ENCODE assay signal across 14 cellular contexts in the genomic region with DNA sequence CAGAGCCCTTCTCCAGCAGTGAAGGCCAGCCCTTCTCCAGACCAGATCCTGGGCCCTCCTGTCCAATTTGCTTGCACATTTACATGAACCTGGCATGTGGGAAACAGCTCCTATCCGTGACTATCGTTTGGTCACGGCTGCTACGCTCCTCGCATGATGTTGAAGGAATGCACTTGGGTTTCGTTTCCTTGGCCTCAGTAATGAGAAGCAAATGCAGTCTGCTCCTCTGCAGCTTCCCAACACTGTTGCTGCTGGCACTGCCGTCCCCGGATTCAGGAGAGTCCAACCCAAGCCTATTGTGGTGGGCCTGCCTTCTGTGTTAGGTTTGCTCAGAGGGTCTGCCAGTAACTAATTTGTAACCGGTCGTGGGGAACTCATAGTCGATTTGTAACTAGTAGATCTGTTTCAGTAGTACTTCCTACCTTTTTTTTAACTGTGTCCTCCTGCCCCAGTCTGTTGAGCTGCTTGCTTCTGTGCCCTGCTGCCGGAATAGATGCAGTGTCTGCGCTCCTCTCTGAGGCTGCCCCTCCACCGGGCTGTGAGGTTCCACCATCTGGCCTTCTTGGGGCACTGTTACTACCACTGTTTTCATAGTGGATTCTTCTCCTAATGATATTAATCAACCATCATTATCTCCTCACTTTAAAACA. TPM values are rescaled to one million over a fixed set of nuclear protein-coding genes. Genes with fewer than 3 reads are reported as not detected.
DNase-seq lines count a peak whose midpoint lies in the region; ATAC-seq and TF ChIP-seq lines count a peak whose summit lies in the region.
"Had no signal": no experiment of that assay in that cellular context is flagged by ENCODE, and none has a peak within 500 bp of the region (broad histone marks: within the 10 kb centered on the region; RNA-seq: fewer than 3 reads in every experiment).

No MANE protein-coding gene starts in this region.

- ATAC-seq in activated naive CD8-positive, alpha-beta T cell treated with anti-CD3 and anti-CD28 coated beads, Interleukin-2, amount 50 U/mL, for 24 hours: no peak
- ATAC-seq in WTC11 (no peak), mucosa of descending colon (no peak)
- ATAC-seq: activated CD4-positive, alpha-beta T cell treated with anti-CD3 and anti-CD28 coated beads for 36 hours; left ventricle myocardium superior had no signal

- intact Hi-C loops in mucosa of descending colon (cut with DNase I, micrococcal nuclease): no loop called here

- no peaks in the 10 kb centered on the region for H3K9me3 ChIP-seq in mucosa of descending colon

- no peaks in the 10 kb centered on the region for H3K9me3 Mint-ChIP-seq in activated naive CD8-positive, alpha-beta T cell (ENCODE audit: low read depth)
- no peaks in the 10 kb centered on the region for H3K9me3 Mint-ChIP-seq in activated naive CD8-positive, alpha-beta T cell treated with anti-CD3 and anti-CD28 coated beads, Interleukin-2, amount 50 U/mL, for 24 hours
- no peaks in the 10 kb centered on the region for H3K9me3 Mint-ChIP-seq in WTC11
- H3K9me3 Mint-ChIP-seq: T-helper 1 cell treated with Interleukin-12 subunit alpha and Interleukin-12 subunit beta and Interleukin-4 antibody, amounts not matched to agents 30 μg/mL and 1 μg/mL, for 36 hours had no signal

- POLR2A ChIA-PET in WTC11 (lab: Charles Lee): interaction anchor here (0.6 kb wide), 1 partner anchor 389 kb away, joined by 3 read pairs; no protein-coding TSS in a partner anchor

- no peaks in the 10 kb centered on the region for H3K27me3 Mint-ChIP-seq in activated naive CD8-positive, alpha-beta T cell
- no peaks in the 10 kb centered on the region for H3K27me3 Mint-ChIP-seq in activated naive CD8-positive, alpha-beta T cell treated with anti-CD3 and anti-CD28 coated beads, Interleukin-2, amount 50 U/mL, for 24 hours
- no peaks in the 10 kb centered on the region for H3K27me3 Mint-ChIP-seq in WTC11 (ENCODE audit: low read depth)

- peak overlapping the region; percentile 22 for H3K4me3 Mint-ChIP-seq in activated naive CD8-positive, alpha-beta T cell
- no peak overlapping the region for H3K4me3 Mint-ChIP-seq in activated naive CD8-positive, alpha-beta T cell treated with anti-CD3 and anti-CD28 coated beads, Interleukin-2, amount 50 U/mL, for 24 hours
- H3K4me3 Mint-ChIP-seq in WTC11: no peak overlapping the region
- H3K4me3 Mint-ChIP-seq: activated CD4-positive, alpha-beta T cell treated with anti-CD3 and anti-CD28 coated beads for 36 hours; T-helper 1 cell treated with Interleukin-12 subunit alpha and Interleukin-12 subunit beta and Interleukin-4 antibody, amounts not matched to agents 30 μg/mL and 1 μg/mL, for 36 hours had no signal

- H3K4me1 ChIP-seq in mucosa of descending colon (ENCODE audit: low read depth): no peaks in the 10 kb centered on the region

- H3K27ac Mint-ChIP-seq in activated naive CD8-positive, alpha-beta T cell: no peak overlapping the region
- no peak overlapping the region for H3K27ac Mint-ChIP-seq in activated naive CD8-positive, alpha-beta T cell treated with anti-CD3 and anti-CD28 coated beads, Interleukin-2, amount 50 U/mL, for 24 hours
- H3K27ac Mint-ChIP-seq in WTC11: peak overlapping the region; percentile 11; the same call in 1 of the 2 replicates
- H3K27ac Mint-ChIP-seq: activated CD4-positive, alpha-beta T cell treated with anti-CD3 and anti-CD28 coated beads for 36 hours; T-helper 1 cell treated with Interleukin-12 subunit alpha and Interleukin-12 subunit beta and Interleukin-4 antibody, amounts not matched to agents 30 μg/mL and 1 μg/mL, for 36 hours had no signal

- DNase-seq in activated naive CD8-positive, alpha-beta T cell treated with anti-CD3 and anti-CD28 coated beads, Interleukin-2, amount 50 U/mL, for 24 hours: no peak
- DNase-seq in WTC11 (ENCODE audit: low spot score) (no peak), fibroblast of mammary gland (ENCODE audit: low read depth) (peak; percentile 36), substantia nigra (lab: John Stamatoyannopoulos, UW) (peak in 4 of 49 donors; percentile 5 to 44 (median 10)), NCI-H1105 (lab: John Stamatoyannopoulos, UW) (no peak), cortex of kidney (lab: John Stamatoyannopoulos, UW) (no peak), mucosa of descending colon (no peak)
- DNase-seq: activated CD4-positive, alpha-beta T cell treated with anti-CD3 and anti-CD28 coated beads for 36 hours; activated T-cell treated with anti-CD3 and anti-CD28 coated beads, Interleukin-2, amount 50 U/mL, for 48 hours; DMS153; left ventricle myocardium superior; occipital lobe had no signal

- TF ChIP-seq CTCF in WTC11 (IDR thresholded peaks at IDR 0.05) (no peak), fibroblast of mammary gland (conservative IDR thresholded peaks at IDR 0.05; ENCODE audit: control insufficient read depth, insufficient read depth, low read depth, low read length) (no peak), mucosa of descending colon (IDR thresholded peaks at IDR 0.05) (no peak)

- peaks cover 11% of the 10 kb centered on the region for H3K36me3 ChIP-seq in mucosa of descending colon (ENCODE audit: low read depth)

- CTCF ChIA-PET in WTC11 (lab: Charles Lee): interaction anchor here (1.8 kb wide), 1 partner anchor 110 kb away, joined by 5 read pairs; no protein-coding TSS in a partner anchor

- H3K4me1 Mint-ChIP-seq in activated naive CD8-positive, alpha-beta T cell (ENCODE audit: low read depth): peaks cover 27% of the 10 kb centered on the region
- H3K4me1 Mint-ChIP-seq in activated naive CD8-positive, alpha-beta T cell treated with anti-CD3 and anti-CD28 coated beads, Interleukin-2, amount 50 U/mL, for 24 hours: peaks cover 38% of the 10 kb centered on the region
- peaks cover 5% of the 10 kb centered on the region; the same call in 1 of the 2 replicates for H3K4me1 Mint-ChIP-seq in WTC11

- H3K4me3 ChIP-seq in fibroblast of mammary gland (ENCODE audit: control insufficient read depth, low read depth, low read length) (no peak overlapping the region), mucosa of descending colon (no peak overlapping the region)

- H3K27ac ChIP-seq in substantia nigra (ENCODE audit: low read depth, low read length, poor library complexity, severe bottlenecking): peak overlapping the region; percentile 19

- H3K36me3 Mint-ChIP-seq in activated naive CD8-positive, alpha-beta T cell: no peaks in the 10 kb centered on the region
- H3K36me3 Mint-ChIP-seq in activated naive CD8-positive, alpha-beta T cell treated with anti-CD3 and anti-CD28 coated beads, Interleukin-2, amount 50 U/mL, for 24 hours (ENCODE audit: low read depth): no peaks in the 10 kb centered on the region
- peaks cover 7% of the 10 kb centered on the region for H3K36me3 Mint-ChIP-seq in WTC11

TF ChIP-seq in WTC11, 78 proteins besides CTCF, POLR2A, EP300 and RAD21 (continues in another document):
- no peak for TF ChIP-seq ZNF671 (CRISPR knock-in tag; IDR thresholded peaks at IDR 0.05)
- TF ChIP-seq, protein P1, sequence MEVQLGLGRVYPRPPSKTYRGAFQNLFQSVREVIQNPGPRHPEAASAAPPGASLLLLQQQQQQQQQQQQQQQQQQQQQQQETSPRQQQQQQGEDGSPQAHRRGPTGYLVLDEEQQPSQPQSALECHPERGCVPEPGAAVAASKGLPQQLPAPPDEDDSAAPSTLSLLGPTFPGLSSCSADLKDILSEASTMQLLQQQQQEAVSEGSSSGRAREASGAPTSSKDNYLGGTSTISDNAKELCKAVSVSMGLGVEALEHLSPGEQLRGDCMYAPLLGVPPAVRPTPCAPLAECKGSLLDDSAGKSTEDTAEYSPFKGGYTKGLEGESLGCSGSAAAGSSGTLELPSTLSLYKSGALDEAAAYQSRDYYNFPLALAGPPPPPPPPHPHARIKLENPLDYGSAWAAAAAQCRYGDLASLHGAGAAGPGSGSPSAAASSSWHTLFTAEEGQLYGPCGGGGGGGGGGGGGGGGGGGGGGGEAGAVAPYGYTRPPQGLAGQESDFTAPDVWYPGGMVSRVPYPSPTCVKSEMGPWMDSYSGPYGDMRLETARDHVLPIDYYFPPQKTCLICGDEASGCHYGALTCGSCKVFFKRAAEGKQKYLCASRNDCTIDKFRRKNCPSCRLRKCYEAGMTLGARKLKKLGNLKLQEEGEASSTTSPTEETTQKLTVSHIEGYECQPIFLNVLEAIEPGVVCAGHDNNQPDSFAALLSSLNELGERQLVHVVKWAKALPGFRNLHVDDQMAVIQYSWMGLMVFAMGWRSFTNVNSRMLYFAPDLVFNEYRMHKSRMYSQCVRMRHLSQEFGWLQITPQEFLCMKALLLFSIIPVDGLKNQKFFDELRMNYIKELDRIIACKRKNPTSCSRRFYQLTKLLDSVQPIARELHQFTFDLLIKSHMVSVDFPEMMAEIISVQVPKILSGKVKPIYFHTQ (CRISPR knock-in tag; IDR thresholded peaks at IDR 0.05): no peak
- TF ChIP-seq ZBTB21 (CRISPR knock-in tag; IDR thresholded peaks at IDR 0.05; ENCODE audit: borderline replicate concordance): no peak
- TF ChIP-seq, protein P2, sequence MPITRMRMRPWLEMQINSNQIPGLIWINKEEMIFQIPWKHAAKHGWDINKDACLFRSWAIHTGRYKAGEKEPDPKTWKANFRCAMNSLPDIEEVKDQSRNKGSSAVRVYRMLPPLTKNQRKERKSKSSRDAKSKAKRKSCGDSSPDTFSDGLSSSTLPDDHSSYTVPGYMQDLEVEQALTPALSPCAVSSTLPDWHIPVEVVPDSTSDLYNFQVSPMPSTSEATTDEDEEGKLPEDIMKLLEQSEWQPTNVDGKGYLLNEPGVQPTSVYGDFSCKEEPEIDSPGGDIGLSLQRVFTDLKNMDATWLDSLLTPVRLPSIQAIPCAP (CRISPR knock-in tag; IDR thresholded peaks at IDR 0.05): no peak
- TF ChIP-seq CBFB (CRISPR knock-in tag; IDR thresholded peaks at IDR 0.05; ENCODE audit: low read depth): no peak
- TF ChIP-seq, protein P3, sequence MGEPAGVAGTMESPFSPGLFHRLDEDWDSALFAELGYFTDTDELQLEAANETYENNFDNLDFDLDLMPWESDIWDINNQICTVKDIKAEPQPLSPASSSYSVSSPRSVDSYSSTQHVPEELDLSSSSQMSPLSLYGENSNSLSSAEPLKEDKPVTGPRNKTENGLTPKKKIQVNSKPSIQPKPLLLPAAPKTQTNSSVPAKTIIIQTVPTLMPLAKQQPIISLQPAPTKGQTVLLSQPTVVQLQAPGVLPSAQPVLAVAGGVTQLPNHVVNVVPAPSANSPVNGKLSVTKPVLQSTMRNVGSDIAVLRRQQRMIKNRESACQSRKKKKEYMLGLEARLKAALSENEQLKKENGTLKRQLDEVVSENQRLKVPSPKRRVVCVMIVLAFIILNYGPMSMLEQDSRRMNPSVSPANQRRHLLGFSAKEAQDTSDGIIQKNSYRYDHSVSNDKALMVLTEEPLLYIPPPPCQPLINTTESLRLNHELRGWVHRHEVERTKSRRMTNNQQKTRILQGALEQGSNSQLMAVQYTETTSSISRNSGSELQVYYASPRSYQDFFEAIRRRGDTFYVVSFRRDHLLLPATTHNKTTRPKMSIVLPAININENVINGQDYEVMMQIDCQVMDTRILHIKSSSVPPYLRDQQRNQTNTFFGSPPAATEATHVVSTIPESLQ (CRISPR knock-in tag; IDR thresholded peaks at IDR 0.05): no peak

RNA-seq across cellular contexts. Expression of a gene that starts 58.4 kb away (rescaled TPM):
- total RNA-seq in WTC11 (2021) (5.8 to 11.2 TPM (median 8.5 TPM) in 3 replicates), mucosa of descending colon (10 to 100 TPM in 1 of 3 donors, 1 to 10 TPM in 2; 7.5 to 12.5 (median 9.1) TPM)
